ENCODE assay signal across 2 cellular contexts in genomic region chr17:45366691-45367090, GRCh38.
TF ChIP-seq lines count a peak whose summit lies in the region.

No MANE protein-coding gene starts in this region.

TF ChIP-seq in A549, 52 proteins besides CTCF, POLR2A, EP300 and RAD21:
- TF ChIP-seq ZNF302 (CRISPR knock-in tag; IDR thresholded peaks at IDR 0.05) (no peak), CBX2 (IDR thresholded peaks at IDR 0.05; ENCODE audit: borderline replicate concordance, low read depth) (no peak), CEBPB (IDR thresholded peaks at IDR 0.05) (no peak), ZFP36 (IDR thresholded peaks at IDR 0.05; ENCODE audit: borderline replicate concordance, partially characterized antibody) (no peak), BHLHE40 (IDR thresholded peaks at IDR 0.05; ENCODE audit: low read depth, low read length) (no peak), EHF (CRISPR knock-in tag; IDR thresholded peaks at IDR 0.05) (no peak), USF2 (IDR thresholded peaks at IDR 0.05) (no peak), NFE2L2 (conservative IDR thresholded peaks at IDR 0.05; ENCODE audit: low read length) (no peak)

TF ChIP-seq in H1, 55 proteins besides CTCF, POLR2A, EP300 and RAD21:
- TF ChIP-seq SIRT6 (IDR thresholded peaks at IDR 0.05; ENCODE audit: low read length) (no peak), KDM1A (IDR thresholded peaks at IDR 0.05; ENCODE audit: borderline replicate concordance, low read length) (no peak), USF2 (IDR thresholded peaks at IDR 0.05; ENCODE audit: low read length) (no peak), SP4 (IDR thresholded peaks at IDR 0.05; ENCODE audit: low read length) (no peak), RFX5 (IDR thresholded peaks at IDR 0.05; ENCODE audit: borderline replicate concordance, low read depth, low read length) (no peak), JUN (IDR thresholded peaks at IDR 0.05; ENCODE audit: low read depth, low read length) (no peak), GTF2F1 (IDR thresholded peaks at IDR 0.05; ENCODE audit: borderline replicate concordance, low read depth, low read length) (no peak), RBBP5 (IDR thresholded peaks at IDR 0.05; ENCODE audit: borderline replicate concordance, low read depth, low read length) (no peak), ASH2L (IDR thresholded peaks at IDR 0.05; ENCODE audit: low read length) (no peak), SAP30 (IDR thresholded peaks at IDR 0.05; ENCODE audit: insufficient read depth, insufficient replicate concordance, low read length) (no peak), RNF2 (IDR thresholded peaks at IDR 0.05; ENCODE audit: borderline replicate concordance, low read depth, low read length, missing control alignments, poor library complexity, severe bottlenecking) (no peak), TBP (IDR thresholded peaks at IDR 0.05; ENCODE audit: low read depth, low read length) (no peak), CEBPB (IDR thresholded peaks at IDR 0.05; ENCODE audit: low read depth, low read length) (no peak), CBX8 (IDR thresholded peaks at IDR 0.05; ENCODE audit: borderline replicate concordance, low read depth, low read length) (no peak), TAF1 (IDR thresholded peaks at IDR 0.05; ENCODE audit: low read depth, low read length) (no peak), ZNF274 (IDR thresholded peaks at IDR 0.05; ENCODE audit: borderline replicate concordance, extremely low read depth, low read length) (no peak), EZH2 (IDR thresholded peaks at IDR 0.05; ENCODE audit: low read depth, low read length, severe bottlenecking) (no peak), SP2 (IDR thresholded peaks at IDR 0.05; ENCODE audit: low read length) (no peak)
